Comparison of ENCODE assay signal across 8 cellular contexts in the genomic region with DNA sequence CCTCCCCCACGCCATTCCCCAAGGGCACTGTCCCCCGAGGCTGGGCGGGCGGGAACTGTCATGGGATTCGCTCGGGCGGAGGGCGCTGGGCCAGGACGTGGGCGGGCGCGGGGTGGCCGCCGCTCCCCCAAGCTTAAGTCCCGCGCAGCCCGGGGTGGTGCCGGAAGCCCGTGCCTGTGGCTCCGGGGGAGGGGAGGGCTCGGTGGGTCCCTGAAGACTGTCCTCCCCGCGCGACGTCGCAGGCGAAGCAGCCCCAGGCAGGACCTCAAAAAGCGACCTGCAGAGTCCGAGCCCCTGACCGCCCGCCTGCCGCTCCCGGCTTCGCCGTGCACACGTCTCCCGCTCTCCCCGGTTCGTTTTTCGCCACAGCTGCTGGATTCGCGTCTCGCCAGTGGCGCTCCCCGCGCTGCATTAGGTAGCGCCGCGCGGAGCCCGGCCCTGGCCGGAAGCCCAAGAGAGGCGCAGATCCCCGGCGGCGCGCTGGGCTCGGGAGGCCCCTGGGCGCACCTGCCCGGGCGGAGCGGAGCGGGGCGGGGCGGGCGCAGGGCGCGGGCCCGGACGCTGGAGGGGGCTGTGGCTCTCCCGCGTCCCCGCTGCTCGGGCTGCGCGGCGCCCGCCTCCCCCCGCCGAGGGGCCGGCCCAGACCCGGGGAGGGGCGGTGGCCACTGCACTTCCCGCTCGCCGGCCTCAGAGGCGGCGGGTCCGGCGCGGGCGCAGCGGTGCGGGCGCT. TPM values are rescaled to one million over a fixed set of nuclear protein-coding genes. Genes with fewer than 3 reads are reported as not detected.
DNase-seq lines count a peak whose midpoint lies in the region; ATAC-seq and FAIRE-seq lines count a peak whose summit lies in the region.

A gene with protein sequence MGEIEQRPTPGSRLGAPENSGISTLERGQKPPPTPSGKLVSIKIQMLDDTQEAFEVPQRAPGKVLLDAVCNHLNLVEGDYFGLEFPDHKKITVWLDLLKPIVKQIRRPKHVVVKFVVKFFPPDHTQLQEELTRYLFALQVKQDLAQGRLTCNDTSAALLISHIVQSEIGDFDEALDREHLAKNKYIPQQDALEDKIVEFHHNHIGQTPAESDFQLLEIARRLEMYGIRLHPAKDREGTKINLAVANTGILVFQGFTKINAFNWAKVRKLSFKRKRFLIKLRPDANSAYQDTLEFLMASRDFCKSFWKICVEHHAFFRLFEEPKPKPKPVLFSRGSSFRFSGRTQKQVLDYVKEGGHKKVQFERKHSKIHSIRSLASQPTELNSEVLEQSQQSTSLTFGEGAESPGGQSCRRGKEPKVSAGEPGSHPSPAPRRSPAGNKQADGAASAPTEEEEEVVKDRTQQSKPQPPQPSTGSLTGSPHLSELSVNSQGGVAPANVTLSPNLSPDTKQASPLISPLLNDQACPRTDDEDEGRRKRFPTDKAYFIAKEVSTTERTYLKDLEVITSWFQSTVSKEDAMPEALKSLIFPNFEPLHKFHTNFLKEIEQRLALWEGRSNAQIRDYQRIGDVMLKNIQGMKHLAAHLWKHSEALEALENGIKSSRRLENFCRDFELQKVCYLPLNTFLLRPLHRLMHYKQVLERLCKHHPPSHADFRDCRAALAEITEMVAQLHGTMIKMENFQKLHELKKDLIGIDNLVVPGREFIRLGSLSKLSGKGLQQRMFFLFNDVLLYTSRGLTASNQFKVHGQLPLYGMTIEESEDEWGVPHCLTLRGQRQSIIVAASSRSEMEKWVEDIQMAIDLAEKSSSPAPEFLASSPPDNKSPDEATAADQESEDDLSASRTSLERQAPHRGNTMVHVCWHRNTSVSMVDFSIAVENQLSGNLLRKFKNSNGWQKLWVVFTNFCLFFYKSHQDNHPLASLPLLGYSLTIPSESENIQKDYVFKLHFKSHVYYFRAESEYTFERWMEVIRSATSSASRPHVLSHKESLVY (plus strand): TSS at position 668 of the 730 bp plus-strand sequence. CDS start 70,149 bp downstream, outside the sequence.

- H3K9me3 ChIP-seq in SJCRH30 (replicated peaks), result no peaks in the 10 kb centered on the region
- H3K9me3 ChIP-seq in small intestine (ENCODE audit: control insufficient read depth, low read depth), result no peaks in the 10 kb centered on the region

- H3K27me3 ChIP-seq in SJCRH30 (no peaks in the 10 kb centered on the region), small intestine (ENCODE audit: control insufficient read depth in 2 of 2, insufficient read depth in 2 of 2, low read length in 2 of 2) (no peaks in the 10 kb centered on the region)

- WGBS in small intestine, 3 donors, result 0 to 1% (median 0%) methylated on average over 45 to 95 of the region's 95 CpGs

- no peaks in the 10 kb centered on the region for H3K36me3 ChIP-seq in SJCRH30
- H3K36me3 ChIP-seq in small intestine (ENCODE audit: control insufficient read depth in 2 of 2, insufficient read depth in 2 of 2, low read length in 2 of 2), result no peaks in the 10 kb centered on the region

- FAIRE-seq in small intestine (lab: Jason Lieb, UNC), result no peak

- peak; percentile 78 for ATAC-seq in GM21529 (IDR thresholded peaks at IDR 0.05; ENCODE audit: unreplicated experiment)

- peak; percentile 10 for DNase-seq in G401 (ENCODE audit: low spot score)
- DNase-seq in HuH-7 (ENCODE audit: low spot score), result peak; percentile 44
- DNase-seq in SJCRH30, result peak; percentile 72 to 83
- peak; percentile 58 for DNase-seq in cerebellum (ENCODE audit: low spot score)
- peak; percentile 70 for DNase-seq in iris pigment epithelial cell (ENCODE audit: low read depth)
- peak; percentile 67 for DNase-seq in small intestine
- no peak for DNase-seq in stimulated activated naive CD4-positive, alpha-beta T cell (lab: John Stamatoyannopoulos, UW)

- in situ Hi-C loops in G401 (cut with HindIII; ENCODE audit: low sequenced_read_pairs), result no loop called here

- H3K4me1 ChIP-seq in SJCRH30, result peaks cover 11% of the 10 kb centered on the region
- no peaks in the 10 kb centered on the region for H3K4me1 ChIP-seq in small intestine (ENCODE audit: control insufficient read depth in 2 of 2, insufficient read depth in 1 of 2, low read depth in 1 of 2, low read length in 1 of 2)

- peak within 1 kb of the TSS; percentile 20 for H3K27ac ChIP-seq in SJCRH30
- H3K27ac ChIP-seq in small intestine (ENCODE audit: low read depth in 1 of 2, low read length in 1 of 2), result peak within 1 kb of the TSS in 1 of 2 donors; percentile 39

- peak within 1 kb of the TSS; percentile 93 for H3K4me3 ChIP-seq in SJCRH30
- H3K4me3 ChIP-seq in small intestine (ENCODE audit: low read depth in 1 of 2, low read length in 2 of 2), result peak within 1 kb of the TSS; percentile 68 to 71

RNA-seq across cellular contexts. Expression of the gene that starts here (rescaled TPM):
- 17.9 and 50.3 TPM in 2 replicates for total RNA-seq in G401 (2014; rRNA removed; shearing (Covaris generic))
- 31.2 and 32.5 TPM in 2 replicates for total RNA-seq in SJCRH30 (2014; rRNA removed; shearing (Covaris generic))
- total RNA-seq in cerebellum, result 106 TPM
- polyA plus RNA-seq in small intestine, result 1 to 10 TPM in 2 of 3 donors, under 1 TPM in 1; 0.89 to 8.6 (median 3.8) TPM

Comparison
In these comparisons a context has a peak if more than half of its experiments do, and no peak if none do; other contexts are left out.
1. DNase-seq: peak in G401 (single experiment), HuH-7 (single experiment), SJCRH30 (2 of 2), cerebellum (single experiment), iris pigment epithelial cell (single experiment) and small intestine (single experiment); none in stimulated activated naive CD4-positive, alpha-beta T cell (0 of 6).